ENCODE assay signal across 9 cellular contexts in genomic region chr17:72539981-72540897, GRCh38.
DNase-seq lines count a peak whose midpoint lies in the region; ATAC-seq, FAIRE-seq and TF ChIP-seq lines count a peak whose summit lies in the region.
"Had no signal": no experiment of that assay in that cellular context is flagged by ENCODE, and none has a peak within 500 bp of the region (broad histone marks: within the 10 kb centered on the region; RNA-seq: fewer than 3 reads in every experiment).

No MANE protein-coding gene starts in this region.

- H3K4me1 ChIP-seq in colonic mucosa (no peaks in the 10 kb centered on the region), HepG2 (ENCODE audit: insufficient read depth, low read length) (peaks cover 80% of the 10 kb centered on the region)

- H2AFZ ChIP-seq in HepG2 (ENCODE audit: low read length), result no peak overlapping the region

- H3K27me3 ChIP-seq in colonic mucosa, result no peaks in the 10 kb centered on the region
- no peaks in the 10 kb centered on the region for H3K27me3 ChIP-seq in HepG2 (ENCODE audit: control insufficient read depth in 1 of 2, insufficient read depth in 2 of 2, low read length in 2 of 2)

- TF ChIP-seq RAD21 in HepG2 (CRISPR knock-in tag; IDR thresholded peaks at IDR 0.05), result peak; percentile 100

- in situ Hi-C loops in HepG2 (cut with HindIII; ENCODE audit: extremely low pct_ligation_motif_present, low pct_unique_long_range_greater_than_20kb), result loop anchor here (10.0 to 25.0 kb wide), 4 partner anchors 778 to 1905 kb away; no protein-coding TSS in a partner anchor

- WGBS in HepG2 (ENCODE audit: low lambda C conversion rate), result 36% methylated on average over 19 of the region's 50 CpGs

- H3K4me3 ChIP-seq in colonic mucosa (no peak overlapping the region), HepG2 (replicated peaks in 1 of 3; ENCODE audit: insufficient read depth in 1 of 3, low read depth in 2 of 3, low read length in 3 of 3) (peak overlapping the region in 1 of 3 experiments; percentile 45; a peak in 3 of 6 replicates)

- peak; percentile 79 for TF ChIP-seq CTCF in colonic mucosa (IDR thresholded peaks at IDR 0.05)
- peak; percentile 93 for TF ChIP-seq CTCF in HepG2 (CRISPR knock-in tag; IDR thresholded peaks at IDR 0.05)

- intact Hi-C loops in activated CD4-positive, alpha-beta T cell treated with anti-CD3 and anti-CD28 coated beads for 36 hours (cut with DNase I, micrococcal nuclease), result loop anchor here (1.0 to 10.0 kb wide), 8 partner anchors 418 to 1904 kb away; partner anchors contain the start of gene SOX9 (in 1 of the 2)
- intact Hi-C loops in colonic mucosa (cut with DNase I) (loop anchor here (5.0 to 10.0 kb wide), 4 partner anchors 413 to 1905 kb away; no protein-coding TSS in a partner anchor), HepG2 (cut with micrococcal nuclease; ENCODE audit: unreplicated experiment) (loop anchor here (1.0 to 10.0 kb wide), 7 partner anchors 141 to 1903 kb away; no protein-coding TSS in a partner anchor)

- H3K9me3 Mint-ChIP-seq in activated CD4-positive, alpha-beta T cell treated with anti-CD3 and anti-CD28 coated beads for 36 hours (ENCODE audit: low read depth), result no peaks in the 10 kb centered on the region

- DNase-seq in AG08395 (ENCODE audit: low spot score), result peak; percentile 91
- peak; percentile 68 for DNase-seq in NCI-H2196 treated with DMSO at 0.1 percent for 48 hours (lab: John Stamatoyannopoulos, UW; ENCODE audit: unreplicated experiment)
- DNase-seq in activated CD4-positive, alpha-beta T cell treated with anti-CD3 and anti-CD28 coated beads for 36 hours, result peak; percentile 78
- DNase-seq in colonic mucosa, result peak; percentile 81
- DNase-seq in HepG2 (ENCODE audit: low spot score), result peak; percentile 66
- peak; percentile 60 for DNase-seq in stimulated activated CD4-positive, alpha-beta T cell treated with anti-CD3 and anti-CD28 coated beads, Interleukin-4, amount 100 ng/mL, for 24 hours

- H3K4me2 ChIP-seq in HepG2 (ENCODE audit: low read depth, low read length), result peak overlapping the region; percentile 77

- H4K20me1 ChIP-seq in HepG2 (ENCODE audit: insufficient read depth, low read length), result no peaks in the 10 kb centered on the region; the same call in 1 of the 2 replicates

- H3K27ac ChIP-seq in colonic mucosa, result peak overlapping the region; percentile 60
- H3K27ac ChIP-seq in HepG2 (ENCODE audit: extremely low read length, insufficient read depth, low read length), result peak overlapping the region; percentile 30

- peaks cover 74% of the 10 kb centered on the region for H3K79me2 ChIP-seq in HepG2 (ENCODE audit: insufficient read depth, low read length)

- CTCF ChIA-PET in activated CD4-positive, alpha-beta T cell treated with anti-CD3 and anti-CD28 coated beads for 36 hours (lab: Charles Lee), result interaction anchor here (0.9 to 3.0 kb wide), 8 partner anchors 12 to 1773 kb away, joined by 3 to 10 read pairs (median 4); no protein-coding TSS in a partner anchor
- CTCF ChIA-PET in HepG2 (lab: Yijun Ruan, JAX; ENCODE audit: low intra/inter-chr PET ratio, low total read pairs), result interaction anchor here (1.0 to 1.5 kb wide), 6 partner anchors 61 to 1904 kb away, joined by 3 to 10 read pairs (median 4); no protein-coding TSS in a partner anchor

- no peaks in the 10 kb centered on the region for H3K36me3 Mint-ChIP-seq in activated CD4-positive, alpha-beta T cell treated with anti-CD3 and anti-CD28 coated beads for 36 hours (ENCODE audit: low read depth)
- H3K36me3 Mint-ChIP-seq: IgD-negative memory B cell had no signal

- peaks cover 5% of the 10 kb centered on the region for H3K4me1 Mint-ChIP-seq in activated CD4-positive, alpha-beta T cell treated with anti-CD3 and anti-CD28 coated beads for 36 hours

- TF ChIP-seq EP300 in HepG2 (IDR thresholded peaks at IDR 0.05; ENCODE audit: low read depth in 2 of 2, low read length in 2 of 2) (peak in 1 of 2 experiments; percentile 58; a peak in 2 of 4 replicates), HepG2 (CRISPR knock-in tag; IDR thresholded peaks at IDR 0.05; ENCODE audit: borderline replicate concordance) (no peak)

- peaks cover 26% of the 10 kb centered on the region for H3K27me3 Mint-ChIP-seq in activated CD4-positive, alpha-beta T cell treated with anti-CD3 and anti-CD28 coated beads for 36 hours

- no TSS peak for BruUV-seq in HepG2 (replicated peaks; lab: Mats Ljungman, UMichigan)

- H3K4me3 Mint-ChIP-seq in activated CD4-positive, alpha-beta T cell treated with anti-CD3 and anti-CD28 coated beads for 36 hours, result no peak overlapping the region

- TF ChIP-seq POLR2A in GM18526 (IDR thresholded peaks at IDR 0.05; ENCODE audit: extremely low read depth, insufficient read length), result peak; percentile 12
- TF ChIP-seq POLR2A in HepG2 (IDR thresholded peaks at IDR 0.05; ENCODE audit: insufficient read depth in 1 of 2, low read depth in 2 of 2, low read length in 2 of 2), result no peak

- H3K27ac Mint-ChIP-seq in activated CD4-positive, alpha-beta T cell treated with anti-CD3 and anti-CD28 coated beads for 36 hours, result no peak overlapping the region
- H3K27ac Mint-ChIP-seq: IgD-negative memory B cell had no signal

- ATAC-seq in HG03039 (IDR thresholded peaks at IDR 0.05; ENCODE audit: unreplicated experiment), result peak; percentile 78
- peak; percentile 74 for ATAC-seq in activated CD4-positive, alpha-beta T cell treated with anti-CD3 and anti-CD28 coated beads for 36 hours
- peak; percentile 99 for ATAC-seq in HepG2

- H3K9ac ChIP-seq in colonic mucosa (ENCODE audit: low read depth in 2 of 2, low read length in 2 of 2), result peak overlapping the region; percentile 47 to 54
- H3K9ac ChIP-seq in HepG2 (ENCODE audit: insufficient read depth, low read depth, low read length), result peak overlapping the region; percentile 59; the same call in 1 of the 2 replicates

- no peak for FAIRE-seq in HepG2 (lab: Jason Lieb, UNC)

- POLR2A ChIA-PET in activated CD4-positive, alpha-beta T cell treated with anti-CD3 and anti-CD28 coated beads for 36 hours (lab: Charles Lee), result no interaction called here
- POLR2A ChIA-PET in HepG2 (lab: Yijun Ruan, JAX), result interaction anchor here (0.8 to 4.6 kb wide), 19 partner anchors 11 to 859 kb away, joined by 3 to 72 read pairs (median 4); partner anchors contain the start of gene SOX9

- H3K36me3 ChIP-seq in colonic mucosa (no peaks in the 10 kb centered on the region), HepG2 (replicated peaks in 1 of 2; ENCODE audit: control insufficient read depth in 1 of 2, insufficient read depth in 2 of 2, low read length in 2 of 2) (peaks cover 4 to 8% of the 10 kb centered on the region in 2 experiments; a peak in 4 of 5 replicates)

- no peaks in the 10 kb centered on the region for H3K9me3 ChIP-seq in colonic mucosa
- H3K9me3 ChIP-seq in HepG2 (ENCODE audit: low read length), result no peaks in the 10 kb centered on the region

TF ChIP-seq in HepG2, 621 proteins besides CTCF, POLR2A, EP300 and RAD21 (continues in another document):
- TF ChIP-seq MTA1 (CRISPR knock-in tag; IDR thresholded peaks at IDR 0.05; ENCODE audit: borderline replicate concordance), result peak; percentile 68; the same call in 1 of the 2 replicates
- no peak for TF ChIP-seq ZNF674 (CRISPR knock-in tag; IDR thresholded peaks at IDR 0.05; ENCODE audit: low read depth)
- peak; percentile 62; the same call in 1 of the 2 replicates for TF ChIP-seq ZNF598 (CRISPR knock-in tag; IDR thresholded peaks at IDR 0.05; ENCODE audit: borderline replicate concordance)
- TF ChIP-seq MTF2 (CRISPR knock-in tag; IDR thresholded peaks at IDR 0.05; ENCODE audit: borderline replicate concordance), result peak; percentile 64; the same call in 1 of the 2 replicates
- TF ChIP-seq MEF2D (CRISPR knock-in tag; IDR thresholded peaks at IDR 0.05), result peak; percentile 43; the same call in 1 of the 2 replicates
- TF ChIP-seq ZBTB42 (CRISPR knock-in tag; IDR thresholded peaks at IDR 0.05), result no peak
- peak; percentile 61; the same call in 1 of the 2 replicates for TF ChIP-seq ARID4A (CRISPR knock-in tag; IDR thresholded peaks at IDR 0.05; ENCODE audit: borderline replicate concordance)
- peak; percentile 73; the same call in 1 of the 2 replicates for TF ChIP-seq MYC (CRISPR knock-in tag; IDR thresholded peaks at IDR 0.05; ENCODE audit: borderline replicate concordance)
- TF ChIP-seq ZBTB1 (CRISPR knock-in tag; IDR thresholded peaks at IDR 0.05; ENCODE audit: borderline replicate concordance), result no peak
- TF ChIP-seq ZNF180 (CRISPR knock-in tag; IDR thresholded peaks at IDR 0.05; ENCODE audit: borderline replicate concordance, low read depth), result 0 out of 2 replicates have a peak, but pooled peaks have one; percentile 88
- peak; percentile 88 for TF ChIP-seq KDM2A (CRISPR knock-in tag; IDR thresholded peaks at IDR 0.05; ENCODE audit: borderline replicate concordance, low read depth)
- peak; percentile 76 for TF ChIP-seq SPEN (CRISPR knock-in tag; IDR thresholded peaks at IDR 0.05; ENCODE audit: low read depth)
